23 cellular contexts compared by ENCODE assay signal in genomic region chr10:69858201-69858600, GRCh38. TPM values are rescaled to one million over a fixed set of nuclear protein-coding genes. Genes with fewer than 3 reads are reported as not detected.
"Had no signal": no experiment of that assay in that cellular context is flagged by ENCODE, and none has a peak within 500 bp of the region (broad histone marks: within the 10 kb centered on the region; RNA-seq: fewer than 3 reads in every experiment).

No MANE protein-coding gene starts in this region.

- H3K4me1 ChIP-seq: right lobe of liver, tibial nerve, upper lobe of left lung had no signal

- ATAC-seq: foreskin keratinocyte; gastroesophageal sphincter; heart left ventricle; left lobe of liver; naive thymus-derived CD8-positive, alpha-beta T cell; right lobe of liver; stimulated activated naive B cell treated with anti-CD40 and anti-IgM and Interleukin-4, amounts not matched to agents 10 μg/mL and 1 μg/mL and 100 μg/mL, for 72 hours had no signal

- H3K4me2 ChIP-seq: hepatocyte had no signal

- H2AFZ ChIP-seq: hepatocyte had no signal

- DNase-seq: colonic mucosa; effector memory CD4-positive, alpha-beta T cell; foreskin keratinocyte; heart left ventricle; kidney; naive thymus-derived CD8-positive, alpha-beta T cell; nephron progenitor cell; nucleus accumbens; right lobe of liver; small intestine; stimulated activated CD4-positive, alpha-beta T cell treated with anti-CD3 and anti-CD28 coated beads, Interleukin-15, amount 100 ng/mL, for 24 hours; stimulated activated CD4-positive, alpha-beta T cell treated with anti-CD3 and anti-CD28 coated beads, Interleukin-2, amount 100 ng/mL, for 48 hours; stimulated activated naive B cell treated with anti-CD40 and anti-IgM and Interleukin-4, amounts not matched to agents 10 μg/mL and 1 μg/mL and 100 μg/mL, for 72 hours; upper lobe of left lung had no signal

- H3K9me3 ChIP-seq: colonic mucosa, esophagus muscularis mucosa, gastroesophageal sphincter, heart left ventricle, right lobe of liver, thoracic aorta, tibial nerve, upper lobe of left lung, vagina had no signal

- H3K4me3 ChIP-seq: colonic mucosa, esophagus muscularis mucosa, gastroesophageal sphincter, heart left ventricle, hepatocyte, lung, right lobe of liver, thoracic aorta, tibial nerve, upper lobe of left lung, vagina had no signal

- H3K27me3 ChIP-seq: colonic mucosa, esophagus muscularis mucosa, foreskin keratinocyte, gastroesophageal sphincter, heart left ventricle, hepatocyte, right lobe of liver, tibial nerve, upper lobe of left lung, vagina had no signal

- H3K36me3 ChIP-seq: colonic mucosa, esophagus muscularis mucosa, gastroesophageal sphincter, heart left ventricle, right lobe of liver, thoracic aorta, tibial nerve, upper lobe of left lung, vagina had no signal

- H3K79me2 ChIP-seq: hepatocyte had no signal

- H3K27ac ChIP-seq: colonic mucosa, esophagus muscularis mucosa, foreskin keratinocyte, gastroesophageal sphincter, heart left ventricle, hepatocyte, right lobe of liver, thoracic aorta, tibial nerve, upper lobe of left lung, vagina had no signal

RNA-seq across cellular contexts. Expression of gene COL13A1, which starts 56.5 kb away (rescaled TPM):
- total RNA-seq: mesenteric fat pad; naive thymus-derived CD8-positive, alpha-beta T cell; vagina had no signal
- polyA plus RNA-seq: naive thymus-derived CD8-positive, alpha-beta T cell had no signal
